In genomic region chr9:105457560-105458294, GRCh38 we compare ENCODE assay signal across 1 cellular context.
TF ChIP-seq lines count a peak whose summit lies in the region.

No MANE protein-coding gene starts in this region.

TF ChIP-seq in H1, 55 proteins besides CTCF, POLR2A, EP300 and RAD21 (continued from another document):
- TF ChIP-seq SIRT6 (IDR thresholded peaks at IDR 0.05; ENCODE audit: low read length), result no peak
